7 cellular contexts compared by ENCODE assay signal in genomic region chr21:35721701-35722100, GRCh38.
"Had no signal": no experiment of that assay in that cellular context is flagged by ENCODE, and none has a peak within 500 bp of the region (broad histone marks: within the 10 kb centered on the region; RNA-seq: fewer than 3 reads in every experiment).

No MANE protein-coding gene starts in this region.

- ATAC-seq: GM23338, HepG2 had no signal

- DNase-seq: H9, HCEC 1CT, KBM-7 had no signal

- H3K4me3 ChIP-seq: GM23338 had no signal

- H3K27ac ChIP-seq: HL-60, KMS-11 had no signal
